ENCODE assay signal across 16 cellular contexts in the genomic region with DNA sequence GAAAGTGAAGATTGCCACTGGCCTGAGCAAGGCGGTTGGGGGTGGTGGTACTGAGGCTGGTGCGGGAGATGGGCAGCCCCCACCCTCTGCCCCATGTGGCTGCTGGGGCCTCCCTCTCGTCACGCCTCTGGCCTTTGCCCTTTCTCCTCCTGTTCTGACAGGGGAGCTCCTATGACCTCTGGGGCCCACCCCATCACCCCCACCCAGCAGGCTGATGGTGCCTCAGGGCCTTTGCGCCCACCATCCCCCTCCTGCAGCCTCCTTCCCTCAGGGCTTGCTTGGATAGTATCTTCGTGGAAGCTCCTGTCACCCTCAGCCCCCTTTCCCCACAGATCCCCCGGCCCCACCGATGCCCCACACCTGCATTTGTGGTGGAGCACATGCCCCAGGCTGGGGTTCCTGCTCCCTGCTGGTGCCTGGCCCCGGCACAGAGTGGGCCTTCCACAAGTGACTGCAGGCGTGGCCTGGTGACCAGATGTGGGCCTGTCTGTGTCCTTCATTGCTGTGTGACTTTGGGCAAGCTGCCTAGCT. TPM values are rescaled to one million over a fixed set of nuclear protein-coding genes. Genes with fewer than 3 reads are reported as not detected.
DNase-seq lines count a peak whose midpoint lies in the region; ATAC-seq and TF ChIP-seq lines count a peak whose summit lies in the region.
"Had no signal": no experiment of that assay in that cellular context is flagged by ENCODE, and none has a peak within 500 bp of the region (broad histone marks: within the 10 kb centered on the region; RNA-seq: fewer than 3 reads in every experiment).

No MANE protein-coding gene starts in this region.

- POLR2A ChIA-PET in HEK293 (lab: Yijun Ruan, JAX) = no interaction called here

- intact Hi-C loops in cardiac septum (cut with DNase I) (no loop called here), Right ventricle myocardium inferior (cut with DNase I) (no loop called here)

- DNase-seq in cardiac septum (ENCODE audit: low spot score) = peak; percentile 74
- no peak for DNase-seq in Right ventricle myocardium inferior (ENCODE audit: missing footprints)
- DNase-seq in iPS-NIHi11 (ENCODE audit: low spot score) = peak; percentile 3
- DNase-seq in suprapubic skin (ENCODE audit: low spot score in 2 of 2) = peak; percentile 46 to 75
- no peak for DNase-seq in DMS53 (lab: John Stamatoyannopoulos, UW)
- no peak for DNase-seq in NCI-H2107 treated with DMSO at 0.1 percent for 48 hours (lab: John Stamatoyannopoulos, UW; ENCODE audit: unreplicated experiment)
- no peak for DNase-seq in NK-92 (lab: John Stamatoyannopoulos, UW; ENCODE audit: unreplicated experiment)
- DNase-seq: cerebellar nuclear complex; mesendoderm; MM.1S; NCI-H187; NCI-H524; stimulated activated naive CD4-positive, alpha-beta T cell had no signal

- CTCF ChIA-PET in HEK293 (lab: Yijun Ruan, JAX) = no interaction called here

- TF ChIP-seq EP300 in suprapubic skin (IDR thresholded peaks at IDR 0.05) = no peak

- no peak overlapping the region for H3K4me3 ChIP-seq in HEK293 (ENCODE audit: low read depth, low read length)
- no peak overlapping the region for H3K4me3 ChIP-seq in suprapubic skin
- H3K4me3 ChIP-seq: gastroesophageal sphincter, HAP-1 had no signal

- no peak for TF ChIP-seq POLR2A in suprapubic skin (IDR thresholded peaks at IDR 0.05)

- H3K36me3 ChIP-seq in HEK293 (ENCODE audit: control insufficient read depth in 2 of 2, insufficient read depth in 1 of 2, low read length in 2 of 2) = peaks cover 4% of the 10 kb centered on the region in 2 experiments; a peak in 2 of 3 replicates
- peaks cover 15% of the 10 kb centered on the region for H3K36me3 ChIP-seq in suprapubic skin
- H3K36me3 ChIP-seq: HAP-1 had no signal

- no peak for ATAC-seq in Right ventricle myocardium inferior
- ATAC-seq: gastroesophageal sphincter had no signal

- WGBS in suprapubic skin = 96% methylated on average over 10 of the region's 10 CpGs

- H3K4me1 ChIP-seq in HEK293 (ENCODE audit: control insufficient read depth, insufficient read depth, low read length) (no peaks in the 10 kb centered on the region), suprapubic skin (peaks cover 11% of the 10 kb centered on the region)
- H3K4me1 ChIP-seq: HAP-1 had no signal

- TF ChIP-seq CTCF in HEK293 (tag by site-specific recombination; IDR thresholded peaks at IDR 0.05) = no peak
- TF ChIP-seq CTCF in suprapubic skin (IDR thresholded peaks at IDR 0.05) = no peak

- no peaks in the 10 kb centered on the region for H3K9me3 ChIP-seq in HEK293 (ENCODE audit: control insufficient read depth, insufficient read depth, low read depth, low read length)
- no peaks in the 10 kb centered on the region for H3K9me3 ChIP-seq in suprapubic skin
- H3K9me3 ChIP-seq: gastroesophageal sphincter, HAP-1 had no signal

- H3K27ac ChIP-seq in HEK293 (ENCODE audit: extremely low read depth, low read depth, low read length) (no peak overlapping the region), suprapubic skin (no peak overlapping the region)

- no peaks in the 10 kb centered on the region for H3K27me3 ChIP-seq in suprapubic skin
- H3K27me3 ChIP-seq: gastroesophageal sphincter had no signal

TF ChIP-seq in HEK293, 187 proteins besides CTCF, POLR2A, EP300 and RAD21:
- TF ChIP-seq ZNF660 (tag by site-specific recombination; IDR thresholded peaks at IDR 0.05) (no peak), ZNF623 (tag by site-specific recombination; IDR thresholded peaks at IDR 0.05) (peak; percentile 35; the same call in 1 of the 2 replicates)

RNA-seq across cellular contexts. Expression of a gene that starts 55.6 kb away (rescaled TPM):
- total RNA-seq in cardiac septum = 1.2 TPM
- total RNA-seq in Right ventricle myocardium inferior = 0.68 TPM
- total RNA-seq in suprapubic skin = 1 to 10 TPM in 2 of 4 donors, under 1 TPM in 2; 0.68 to 2.8 (median 1.1) TPM

Comparison
In these comparisons a context has a peak if more than half of its experiments do, and no peak if none do; other contexts are left out.
1. DNase-seq: peak in cardiac septum (single experiment), iPS-NIHi11 (single experiment) and suprapubic skin (2 of 2); none in Right ventricle myocardium inferior (single experiment), DMS53 (single experiment), NCI-H2107 treated with DMSO at 0.1 percent for 48 hours (single experiment) and NK-92 (single experiment).